1 cellular context compared by ENCODE assay signal in the genomic region with DNA sequence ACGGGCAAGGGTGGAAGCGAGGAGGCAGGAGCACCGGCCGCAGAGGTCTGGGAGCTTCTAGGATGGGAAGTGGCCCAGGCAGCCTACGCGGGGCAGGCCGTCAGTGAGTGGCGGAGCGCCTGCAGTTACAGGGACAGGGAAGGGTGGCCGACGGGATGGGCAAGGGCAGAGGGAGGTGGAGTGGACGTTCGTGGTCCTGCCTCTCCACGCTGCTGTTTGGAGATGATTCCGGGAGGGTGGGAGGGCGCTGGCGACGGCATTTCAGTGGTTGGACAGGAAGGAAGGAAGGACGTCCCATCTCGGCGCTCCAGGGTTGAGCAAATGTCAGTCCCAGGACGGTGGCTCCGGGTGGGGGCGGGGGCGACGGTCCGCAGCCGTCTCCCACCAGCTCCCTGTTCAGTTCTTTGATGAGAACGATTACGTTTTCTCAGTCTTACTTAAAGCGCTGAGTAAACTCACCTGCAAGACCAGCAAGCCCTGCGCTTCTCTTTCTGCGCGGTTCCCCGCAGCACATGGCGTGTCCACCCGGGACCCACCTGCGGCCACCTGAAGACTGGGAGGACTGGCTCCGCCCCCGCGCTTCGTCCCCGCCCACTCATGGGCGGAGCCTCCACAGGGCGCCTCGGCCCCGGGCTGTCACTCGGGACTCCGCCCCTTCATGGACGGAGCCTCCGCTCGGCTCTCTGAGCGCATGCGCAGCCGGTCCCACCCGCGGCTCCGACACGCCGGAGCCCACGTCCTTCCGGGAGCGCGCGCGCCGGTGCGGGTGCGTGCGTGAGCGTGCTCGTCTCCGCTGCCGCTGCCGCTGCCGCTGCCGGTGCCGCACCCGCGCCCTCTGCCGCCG.
TF ChIP-seq lines count a peak whose summit lies in the region.

Gene DNAJC5, plus strand, starts transcription at position 769 of the 844 bp plus-strand sequence. CDS start 33,220 bp downstream, outside the sequence.

TF ChIP-seq in K562, 482 proteins besides CTCF, POLR2A, EP300 and RAD21 (continued from another document and continues in another):
- TF ChIP-seq, protein P1, sequence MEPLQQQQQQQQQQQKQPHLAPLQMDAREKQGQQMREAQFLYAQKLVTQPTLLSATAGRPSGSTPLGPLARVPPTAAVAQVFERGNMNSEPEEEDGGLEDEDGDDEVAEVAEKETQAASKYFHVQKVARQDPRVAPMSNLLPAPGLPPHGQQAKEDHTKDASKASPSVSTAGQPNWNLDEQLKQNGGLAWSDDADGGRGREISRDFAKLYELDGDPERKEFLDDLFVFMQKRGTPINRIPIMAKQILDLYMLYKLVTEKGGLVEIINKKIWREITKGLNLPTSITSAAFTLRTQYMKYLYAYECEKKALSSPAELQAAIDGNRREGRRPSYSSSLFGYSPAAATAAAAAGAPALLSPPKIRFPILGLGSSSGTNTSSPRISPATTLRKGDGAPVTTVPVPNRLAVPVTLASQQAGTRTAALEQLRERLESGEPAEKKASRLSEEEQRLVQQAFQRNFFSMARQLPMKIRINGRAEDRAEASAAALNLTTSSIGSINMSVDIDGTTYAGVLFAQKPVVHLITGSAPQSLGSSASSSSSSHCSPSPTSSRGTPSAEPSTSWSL (CRISPR knock-in tag; IDR thresholded peaks at IDR 0.05; ENCODE audit: borderline replicate concordance): no peak
- no peak for TF ChIP-seq FOXK2 (conservative IDR thresholded peaks at IDR 0.05 in 1 of 2, IDR thresholded peaks at IDR 0.05 in 1 of 2; ENCODE audit: low read depth in 2 of 2)
- no peak for TF ChIP-seq ZNF146 (CRISPR knock-in tag; IDR thresholded peaks at IDR 0.05; ENCODE audit: unreplicated experiment)
- no peak for TF ChIP-seq CHD2 (IDR thresholded peaks at IDR 0.05; ENCODE audit: low read depth, low read length)
- peak; percentile 59; the same call in 1 of the 2 replicates for TF ChIP-seq TFAP4 (CRISPR knock-in tag; IDR thresholded peaks at IDR 0.05; ENCODE audit: borderline replicate concordance)
- peak; percentile 76 for TF ChIP-seq PRDM10 (IDR thresholded peaks at IDR 0.05; ENCODE audit: partially characterized antibody)
- TF ChIP-seq ZC3H8 (IDR thresholded peaks at IDR 0.05): no peak
- peak; percentile 61 to 77; a peak in 2 of 4 replicates for TF ChIP-seq SIN3A (IDR thresholded peaks at IDR 0.05; ENCODE audit: borderline replicate concordance in 2 of 2, control insufficient read depth in 1 of 2, low read depth in 2 of 2, low read length in 2 of 2)
- TF ChIP-seq XRCC4 (IDR thresholded peaks at IDR 0.05; ENCODE audit: extremely low read depth, insufficient read depth, insufficient read length): no peak
- TF ChIP-seq FOXO4 (CRISPR knock-in tag; IDR thresholded peaks at IDR 0.05): no peak
- no peak for TF ChIP-seq FOS (IDR thresholded peaks at IDR 0.05; ENCODE audit: extremely low read depth, insufficient read length)
- TF ChIP-seq NKRF (IDR thresholded peaks at IDR 0.05; ENCODE audit: borderline replicate concordance): peak; percentile 20; the same call in 1 of the 2 replicates
- peak; percentile 97 for TF ChIP-seq CTBP1 (IDR thresholded peaks at IDR 0.05; ENCODE audit: borderline replicate concordance)
- no peak for TF ChIP-seq ZNF282 (CRISPR knock-in tag; IDR thresholded peaks at IDR 0.05)
- TF ChIP-seq RFX5 (IDR thresholded peaks at IDR 0.05; ENCODE audit: low read depth, low read length): no peak
- TF ChIP-seq MTA3 (IDR thresholded peaks at IDR 0.05; ENCODE audit: borderline replicate concordance): peak; percentile 96
- no peak for TF ChIP-seq HMG20A (CRISPR knock-in tag; conservative IDR thresholded peaks at IDR 0.05)
- no peak for TF ChIP-seq NR1H2 (CRISPR knock-in tag; IDR thresholded peaks at IDR 0.05)
- TF ChIP-seq PBX2 (CRISPR knock-in tag; IDR thresholded peaks at IDR 0.05; ENCODE audit: low read depth): peak; percentile 73
- TF ChIP-seq PBX2 (tag; conservative IDR thresholded peaks at IDR 0.05; ENCODE audit: low read depth): no peak
- TF ChIP-seq ZNF699 (CRISPR knock-in tag; IDR thresholded peaks at IDR 0.05; ENCODE audit: insufficient replicate concordance): no peak
- TF ChIP-seq, protein P2, sequence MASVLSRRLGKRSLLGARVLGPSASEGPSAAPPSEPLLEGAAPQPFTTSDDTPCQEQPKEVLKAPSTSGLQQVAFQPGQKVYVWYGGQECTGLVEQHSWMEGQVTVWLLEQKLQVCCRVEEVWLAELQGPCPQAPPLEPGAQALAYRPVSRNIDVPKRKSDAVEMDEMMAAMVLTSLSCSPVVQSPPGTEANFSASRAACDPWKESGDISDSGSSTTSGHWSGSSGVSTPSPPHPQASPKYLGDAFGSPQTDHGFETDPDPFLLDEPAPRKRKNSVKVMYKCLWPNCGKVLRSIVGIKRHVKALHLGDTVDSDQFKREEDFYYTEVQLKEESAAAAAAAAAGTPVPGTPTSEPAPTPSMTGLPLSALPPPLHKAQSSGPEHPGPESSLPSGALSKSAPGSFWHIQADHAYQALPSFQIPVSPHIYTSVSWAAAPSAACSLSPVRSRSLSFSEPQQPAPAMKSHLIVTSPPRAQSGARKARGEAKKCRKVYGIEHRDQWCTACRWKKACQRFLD (CRISPR knock-in tag; IDR thresholded peaks at IDR 0.05): no peak
- no peak for TF ChIP-seq NR0B1 (IDR thresholded peaks at IDR 0.05; ENCODE audit: partially characterized antibody)
- peak; percentile 48; the same call in 1 of the 2 replicates for TF ChIP-seq ZBTB1 (CRISPR knock-in tag; IDR thresholded peaks at IDR 0.05; ENCODE audit: borderline replicate concordance, low read depth)
- peak; percentile 4 for TF ChIP-seq SAP30 (IDR thresholded peaks at IDR 0.05; ENCODE audit: borderline replicate concordance, insufficient read depth, low read depth, low read length, poor library complexity, severe bottlenecking)
- no peak for TF ChIP-seq ZNF133 (CRISPR knock-in tag; IDR thresholded peaks at IDR 0.05)
- no peak for TF ChIP-seq CREB1 (IDR thresholded peaks at IDR 0.05)
- TF ChIP-seq CREB1 (CRISPR knock-in tag; IDR thresholded peaks at IDR 0.05): no peak; the same call in 1 of the 2 replicates
- peak; percentile 96 for TF ChIP-seq PKNOX1 (IDR thresholded peaks at IDR 0.05)
- TF ChIP-seq EGR1 (conservative IDR thresholded peaks at IDR 0.05): peak; percentile 95
- no peak for TF ChIP-seq ZNF655 (CRISPR knock-in tag; IDR thresholded peaks at IDR 0.05)
- peak; percentile 28 for TF ChIP-seq TAF1 (IDR thresholded peaks at IDR 0.05; ENCODE audit: control insufficient read depth, extremely low read depth, insufficient read depth, low read length, severe bottlenecking)
- peak in 1 of 2 experiments; percentile 46; a peak in 1 of 4 replicates for TF ChIP-seq SRF (CRISPR knock-in tag; IDR thresholded peaks at IDR 0.05)
- no peak for TF ChIP-seq NELFE (IDR thresholded peaks at IDR 0.05; ENCODE audit: insufficient read depth, insufficient read length)
- TF ChIP-seq NCOA6 (IDR thresholded peaks at IDR 0.05): no peak
